ENCODE assay signal across 12 cellular contexts in genomic region chr6:134714679-134715078, GRCh38.
DNase-seq lines count a peak whose midpoint lies in the region; ATAC-seq and TF ChIP-seq lines count a peak whose summit lies in the region.
"Had no signal": no experiment of that assay in that cellular context is flagged by ENCODE, and none has a peak within 500 bp of the region (broad histone marks: within the 10 kb centered on the region; RNA-seq: fewer than 3 reads in every experiment).

No MANE protein-coding gene starts in this region.

- no peaks in the 10 kb centered on the region for H3K9me3 Mint-ChIP-seq in chondrocyte (ENCODE audit: low read depth)

- intact Hi-C loops in Right ventricle myocardium superior (cut with DNase I) (no loop called here), cardiac septum (cut with DNase I) (no loop called here), sciatic nerve (cut with DNase I) (no loop called here)

- no peaks in the 10 kb centered on the region for H3K36me3 Mint-ChIP-seq in chondrocyte (ENCODE audit: low read depth)
- H3K36me3 Mint-ChIP-seq: activated CD8-positive, alpha-beta memory T cell treated with anti-CD3 and anti-CD28 coated beads, Interleukin-2, amount 10 ng/mL, durations not matched to agents 7 days and 5 days had no signal

- no peak overlapping the region for H3K27ac Mint-ChIP-seq in chondrocyte (ENCODE audit: unreplicated experiment)
- H3K27ac Mint-ChIP-seq: activated CD8-positive, alpha-beta memory T cell treated with anti-CD3 and anti-CD28 coated beads, Interleukin-2, amount 10 ng/mL, durations not matched to agents 7 days and 5 days had no signal

- H3K4me3 Mint-ChIP-seq in chondrocyte (ENCODE audit: unreplicated experiment), result no peak overlapping the region
- H3K4me3 Mint-ChIP-seq: activated CD8-positive, alpha-beta memory T cell treated with anti-CD3 and anti-CD28 coated beads, Interleukin-2, amount 10 ng/mL, durations not matched to agents 7 days and 5 days had no signal

- peaks cover 7% of the 10 kb centered on the region for H3K4me1 Mint-ChIP-seq in chondrocyte (ENCODE audit: low read depth)
- H3K4me1 Mint-ChIP-seq: activated CD8-positive, alpha-beta memory T cell treated with anti-CD3 and anti-CD28 coated beads, Interleukin-2, amount 10 ng/mL, durations not matched to agents 7 days and 5 days had no signal

- H3K4me3 ChIP-seq in fibroblast of villous mesenchyme (ENCODE audit: low read depth, low read length), result no peak overlapping the region
- H3K4me3 ChIP-seq: mucosa of descending colon had no signal

- DNase-seq in Right ventricle myocardium superior, result peak; percentile 46
- DNase-seq in cardiac septum (ENCODE audit: low spot score), result no peak
- peak; percentile 89 for DNase-seq in RPMI7951 (ENCODE audit: low read depth)
- DNase-seq in fibroblast of villous mesenchyme (ENCODE audit: low read depth), result peak; percentile 92
- no peak for DNase-seq in chondrocyte (ENCODE audit: low spot score)
- DNase-seq in NCI-H748 (lab: John Stamatoyannopoulos, UW; ENCODE audit: unreplicated experiment), result no peak
- no peak for DNase-seq in COLO668 (lab: John Stamatoyannopoulos, UW; ENCODE audit: unreplicated experiment)
- no peak for DNase-seq in sciatic nerve (ENCODE audit: low spot score)
- DNase-seq: activated CD8-positive, alpha-beta memory T cell treated with anti-CD3 and anti-CD28 coated beads, Interleukin-2, amount 10 ng/mL, durations not matched to agents 7 days and 5 days; retina; T1000 had no signal

- TF ChIP-seq CTCF in fibroblast of villous mesenchyme (IDR thresholded peaks at IDR 0.05; ENCODE audit: insufficient read depth, low read depth, low read length) (no peak), chondrocyte (IDR thresholded peaks at IDR 0.05) (no peak)

- no peaks in the 10 kb centered on the region for H3K27me3 Mint-ChIP-seq in chondrocyte (ENCODE audit: low read depth)

- ATAC-seq in Right ventricle myocardium superior (ENCODE audit: poor library complexity) (no peak), sciatic nerve (no peak)
- ATAC-seq: activated CD8-positive, alpha-beta memory T cell treated with anti-CD3 and anti-CD28 coated beads, Interleukin-2, amount 10 ng/mL, durations not matched to agents 7 days and 5 days; mucosa of descending colon had no signal

Comparison
In these comparisons a context has a peak if more than half of its experiments do, and no peak if none do; other contexts are left out.
1. DNase-seq: peak in Right ventricle myocardium superior (single experiment), RPMI7951 (single experiment) and fibroblast of villous mesenchyme (single experiment); none in cardiac septum (single experiment), chondrocyte (single experiment), NCI-H748 (single experiment), COLO668 (single experiment) and sciatic nerve (single experiment).